In the genomic region with DNA sequence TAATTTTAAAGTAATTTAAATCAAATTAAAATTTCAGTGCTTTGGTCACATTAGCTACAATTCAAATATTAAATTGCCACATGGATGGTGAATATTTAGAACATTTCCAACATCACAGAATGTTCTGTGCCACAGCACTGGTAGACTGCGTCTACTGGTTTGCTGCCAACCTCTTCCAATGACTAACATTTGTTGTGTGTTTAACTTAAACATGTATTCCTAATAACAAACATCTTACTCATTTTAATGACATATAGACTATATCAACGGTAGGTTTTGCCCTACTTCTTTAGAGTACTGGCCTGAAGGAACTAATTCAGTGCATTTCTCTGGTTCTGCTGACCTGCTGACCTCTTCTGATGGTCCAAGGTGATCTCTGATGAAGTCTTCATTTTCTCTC, we compare ENCODE assay signal across 13 cellular contexts.
DNase-seq lines count a peak whose midpoint lies in the region; ATAC-seq and TF ChIP-seq lines count a peak whose summit lies in the region.
"Had no signal": no experiment of that assay in that cellular context is flagged by ENCODE, and none has a peak within 500 bp of the region (broad histone marks: within the 10 kb centered on the region; RNA-seq: fewer than 3 reads in every experiment).

No MANE protein-coding gene starts in this region.

- peaks cover 15% of the 10 kb centered on the region for H3K9me3 Mint-ChIP-seq in MCF 10A (ENCODE audit: unreplicated experiment)
- H3K9me3 Mint-ChIP-seq: CD4-positive, alpha-beta T cell had no signal

- ATAC-seq in HG03342 (IDR thresholded peaks at IDR 0.05; ENCODE audit: unreplicated experiment), result no peak

- H3K4me1 ChIP-seq in breast epithelium (no peaks in the 10 kb centered on the region), Peyer's patch (no peaks in the 10 kb centered on the region)
- H3K4me1 ChIP-seq: HAP-1 had no signal

- no peaks in the 10 kb centered on the region for H3K27me3 Mint-ChIP-seq in MCF 10A (ENCODE audit: insufficient read depth, unreplicated experiment)

- H3K4me1 Mint-ChIP-seq in MCF 10A (ENCODE audit: insufficient read depth, unreplicated experiment), result peaks cover 7% of the 10 kb centered on the region

- H3K4me3 ChIP-seq in breast epithelium, result no peak overlapping the region
- no peak overlapping the region for H3K4me3 ChIP-seq in MG63
- H3K4me3 ChIP-seq in fibroblast of mammary gland (ENCODE audit: control insufficient read depth, low read depth, low read length), result no peak overlapping the region
- H3K4me3 ChIP-seq in Peyer's patch, result no peak overlapping the region
- H3K4me3 ChIP-seq: HAP-1 had no signal

- DNase-seq in MCF 10A (ENCODE audit: unreplicated experiment) (peak; percentile 52), breast epithelium (ENCODE audit: low spot score in 2 of 2) (no peak), MG63 (peak; percentile 60), fibroblast of mammary gland (ENCODE audit: low read depth) (peak; percentile 26), Peyer's patch (no peak), GM13977 (ENCODE audit: low spot score) (no peak)
- DNase-seq: Calu3; CD4-positive, alpha-beta T cell; DMS 273 treated with DMSO at 0.1 percent for 48 hours; KBM-7 had no signal

- peak overlapping the region; percentile 44 for H3K27ac Mint-ChIP-seq in MCF 10A (ENCODE audit: low read depth, unreplicated experiment)
- H3K27ac Mint-ChIP-seq: CD4-positive, alpha-beta T cell had no signal

- CTCF ChIA-PET in MCF 10A (lab: Yijun Ruan, JAX), result no interaction called here

- H3K36me3 ChIP-seq in breast epithelium (no peaks in the 10 kb centered on the region), MG63 (no peaks in the 10 kb centered on the region), Peyer's patch (no peaks in the 10 kb centered on the region)
- H3K36me3 ChIP-seq: HAP-1 had no signal

- H3K27ac ChIP-seq in breast epithelium, result no peak overlapping the region
- H3K27ac ChIP-seq in Peyer's patch, result no peak overlapping the region
- H3K27ac ChIP-seq: 22Rv1 had no signal

- H3K36me3 Mint-ChIP-seq in MCF 10A (ENCODE audit: insufficient read depth, unreplicated experiment), result no peaks in the 10 kb centered on the region

- in situ Hi-C loops in GM13977 (cut with MboI; ENCODE audit: low pct_unique_long_range_greater_than_20kb, low sequenced_read_pairs, unreplicated experiment), result no loop called here

- POLR2A ChIA-PET in MCF 10A (lab: Yijun Ruan, JAX), result interaction anchor here (2.1 kb wide), 1 partner anchor 70 kb away, joined by 5 read pairs; no protein-coding TSS in a partner anchor

- BruUV-seq in MCF 10A (replicated peaks; lab: Mats Ljungman, UMichigan), result no TSS peak

- intact Hi-C loops in MCF 10A (cut with micrococcal nuclease) (no loop called here), breast epithelium (cut with DNase I; ENCODE audit: low total_unique reads) (loop anchor here (5.0 kb wide), 1 partner anchor 634 kb away; a partner anchor contains a TSS)

- TF ChIP-seq CTCF in MCF 10A (IDR thresholded peaks at IDR 0.05; ENCODE audit: unreplicated experiment) (no peak), breast epithelium (IDR thresholded peaks at IDR 0.05) (no peak), fibroblast of mammary gland (conservative IDR thresholded peaks at IDR 0.05; ENCODE audit: control insufficient read depth, insufficient read depth, low read depth, low read length) (no peak), Peyer's patch (IDR thresholded peaks at IDR 0.05) (no peak), GM13977 (IDR thresholded peaks at IDR 0.05; ENCODE audit: extremely low read depth, insufficient read depth, missing control alignments) (no peak)

- TF ChIP-seq POLR2A in breast epithelium (IDR thresholded peaks at IDR 0.05), result no peak
- TF ChIP-seq POLR2A in Peyer's patch (IDR thresholded peaks at IDR 0.05), result no peak

- H3K9me3 ChIP-seq in breast epithelium, result no peaks in the 10 kb centered on the region
- H3K9me3 ChIP-seq in MG63, result no peaks in the 10 kb centered on the region
- no peaks in the 10 kb centered on the region for H3K9me3 ChIP-seq in Peyer's patch
- H3K9me3 ChIP-seq: HAP-1 had no signal

- H3K4me3 Mint-ChIP-seq in MCF 10A (ENCODE audit: unreplicated experiment), result no peak overlapping the region
- H3K4me3 Mint-ChIP-seq: CD4-positive, alpha-beta T cell had no signal

- H3K27me3 ChIP-seq in breast epithelium, result no peaks in the 10 kb centered on the region
- H3K27me3 ChIP-seq in MG63, result no peaks in the 10 kb centered on the region
- H3K27me3 ChIP-seq in Peyer's patch, result no peaks in the 10 kb centered on the region

Comparison
In these comparisons a context has a peak if more than half of its experiments do, and no peak if none do; other contexts are left out.
1. DNase-seq: peak in MCF 10A (single experiment), MG63 (single experiment) and fibroblast of mammary gland (single experiment); none in breast epithelium (0 of 2), Peyer's patch (0 of 3) and GM13977 (single experiment).